In genomic region chr17:78774956-78775571, GRCh38 we compare ENCODE assay signal across 8 cellular contexts. TPM values are rescaled to one million over a fixed set of nuclear protein-coding genes. Genes with fewer than 3 reads are reported as not detected.
DNase-seq lines count a peak whose midpoint lies in the region; ATAC-seq and TF ChIP-seq lines count a peak whose summit lies in the region.

No MANE protein-coding gene starts in this region.

- no peaks in the 10 kb centered on the region for H3K27me3 ChIP-seq in MG63

- peak overlapping the region; percentile 67 for H3K27ac Mint-ChIP-seq in type B pancreatic cell

- H3K4me1 ChIP-seq in mucosa of descending colon (ENCODE audit: low read depth): peaks cover 5% of the 10 kb centered on the region

- H3K9me3 ChIP-seq in MG63 (no peaks in the 10 kb centered on the region), mucosa of descending colon (no peaks in the 10 kb centered on the region)

- H3K27me3 Mint-ChIP-seq in type B pancreatic cell: no peaks in the 10 kb centered on the region

- ATAC-seq in GM18870 (IDR thresholded peaks at IDR 0.05; ENCODE audit: unreplicated experiment) (peak; percentile 40), mucosa of descending colon (peak; percentile 55)

- TF ChIP-seq CTCF in mucosa of descending colon (IDR thresholded peaks at IDR 0.05) (no peak), type B pancreatic cell (conservative IDR thresholded peaks at IDR 0.05) (no peak)

- H3K36me3 ChIP-seq in MG63 (no peaks in the 10 kb centered on the region), mucosa of descending colon (ENCODE audit: low read depth) (no peaks in the 10 kb centered on the region)

- DNase-seq in MG63 (peak; percentile 28), mucosa of descending colon (peak in 1 of 3 donors; percentile 70), type B pancreatic cell (ENCODE audit: extremely low spot score, unreplicated experiment) (no peak), NCI-H748 treated with DMSO at 0.1 percent for 48 hours (lab: John Stamatoyannopoulos, UW) (no peak), NCI-H2196 treated with DMSO at 0.1 percent for 48 hours (lab: John Stamatoyannopoulos, UW; ENCODE audit: unreplicated experiment) (no peak), NCI-H1105 treated with DMSO at 0.1 percent for 48 hours (lab: John Stamatoyannopoulos, UW) (no peak)
- peak; percentile 85 for DNase-seq in activated effector memory CD4-positive, alpha-beta T cell treated with anti-CD3 and anti-CD28 coated beads, Interleukin-2, amount 50 U/mL, for 16 hours

- no peaks in the 10 kb centered on the region for H3K9me3 Mint-ChIP-seq in type B pancreatic cell

- H3K4me1 Mint-ChIP-seq in type B pancreatic cell (ENCODE audit: unreplicated experiment): peaks cover 36% of the 10 kb centered on the region

- H3K4me3 Mint-ChIP-seq in type B pancreatic cell: no peak overlapping the region

- peaks cover 12% of the 10 kb centered on the region for H3K36me3 Mint-ChIP-seq in type B pancreatic cell

- intact Hi-C loops in mucosa of descending colon (cut with DNase I, micrococcal nuclease): no loop called here

- H3K4me3 ChIP-seq in MG63: peak overlapping the region; percentile 36
- H3K4me3 ChIP-seq in mucosa of descending colon: no peak overlapping the region

RNA-seq across cellular contexts. Expression of gene CYTH1, which starts 7.0 kb away (rescaled TPM):
- 11.2 and 17.2 TPM in 2 replicates for total RNA-seq in MG63 (2014; rRNA removed; shearing (Covaris generic); ENCODE audit: low replicate concordance)
- total RNA-seq in mucosa of descending colon (10 to 100 TPM; 60.3 to 99.4 (median 91.6) TPM), type B pancreatic cell (ENCODE audit: low replicate concordance) (18.8 and 30.3 TPM in 2 replicates)

Comparison
In these comparisons a context has a peak if more than half of its experiments do, and no peak if none do; other contexts are left out.
1. DNase-seq: peak in MG63 (single experiment) and activated effector memory CD4-positive, alpha-beta T cell treated with anti-CD3 and anti-CD28 coated beads, Interleukin-2, amount 50 U/mL, for 16 hours (single experiment); none in type B pancreatic cell (single experiment), NCI-H748 treated with DMSO at 0.1 percent for 48 hours (single experiment), NCI-H2196 treated with DMSO at 0.1 percent for 48 hours (single experiment) and NCI-H1105 treated with DMSO at 0.1 percent for 48 hours (single experiment).